8 cellular contexts compared by ENCODE assay signal in genomic region chr19:4909897-4910593, GRCh38.
DNase-seq lines count a peak whose midpoint lies in the region; ATAC-seq and TF ChIP-seq lines count a peak whose summit lies in the region.

No MANE protein-coding gene starts in this region.

- H3K4me1 ChIP-seq in mucosa of rectum (ENCODE audit: control insufficient read depth in 2 of 2, insufficient read depth in 2 of 2, low read length in 2 of 2), result peaks cover 20 to 24% of the 10 kb centered on the region in 2 donors

- H3K27me3 ChIP-seq in mucosa of rectum (ENCODE audit: control insufficient read depth in 2 of 2, insufficient read depth in 2 of 2, low read length in 2 of 2), result no peaks in the 10 kb centered on the region

- no peaks in the 10 kb centered on the region for H3K9me3 ChIP-seq in mucosa of rectum (ENCODE audit: control insufficient read depth in 2 of 2, low read length in 2 of 2)

- H3K36me3 ChIP-seq in mucosa of rectum (ENCODE audit: control insufficient read depth in 2 of 2, insufficient read depth in 2 of 2, low read length in 2 of 2), result no peaks in the 10 kb centered on the region

- no peak overlapping the region for H3K27ac ChIP-seq in mucosa of rectum (ENCODE audit: low read depth in 2 of 2, low read length in 2 of 2)

- peak overlapping the region in 1 of 2 donors; percentile 49 for H3K9ac ChIP-seq in mucosa of rectum (ENCODE audit: low read depth in 1 of 2, low read length in 2 of 2)

- peak overlapping the region; percentile 74 for H3K4me3 ChIP-seq in mucosa of rectum (ENCODE audit: low read length in 2 of 2)

- TF ChIP-seq POLR2A in erythroblast (IDR thresholded peaks at IDR 0.05; ENCODE audit: low read length), result peak; percentile 4

- peak; percentile 68 for ATAC-seq in GM21529 (IDR thresholded peaks at IDR 0.05; ENCODE audit: unreplicated experiment)

- DNase-seq in COLO668 (lab: John Stamatoyannopoulos, UW; ENCODE audit: unreplicated experiment) (peak; percentile 96), KG1 (lab: John Stamatoyannopoulos, UW) (peak; percentile 87), OCI-M2 (lab: John Stamatoyannopoulos, UW; ENCODE audit: unreplicated experiment) (peak; percentile 20), activated T-cell treated with anti-CD3 and anti-CD28 coated beads for 48 hours (ENCODE audit: low read depth) (peak; percentile 95), erythroblast (lab: John Stamatoyannopoulos, UW) (peak; percentile 95 to 96)
- peak; percentile 83 to 88 for DNase-seq in stimulated activated CD8-positive, alpha-beta memory T cell treated with anti-CD3 and anti-CD28 coated beads, Interleukin-4, amount 100 ng/mL, for 1 hour (ENCODE audit: low read depth in 2 of 2, low spot score in 1 of 2)

Comparison
In these comparisons a context has a peak if more than half of its experiments do, and no peak if none do; other contexts are left out.
1. DNase-seq: peak in every context shown above with its lines; median percentile 96 in COLO668; 96 in erythroblast; 95 in activated T-cell treated with anti-CD3 and anti-CD28 coated beads for 48 hours; 87 in KG1; 86 in stimulated activated CD8-positive, alpha-beta memory T cell treated with anti-CD3 and anti-CD28 coated beads, Interleukin-4, amount 100 ng/mL, for 1 hour; 20 in OCI-M2.